ENCODE assay signal across 17 cellular contexts in genomic region chr3:71468311-71469130, GRCh38.
A peak's percentile ranks its signal among the peaks of the same experiment; 100 is the strongest.
DNase-seq lines count a peak whose midpoint lies in the region; ATAC-seq and TF ChIP-seq lines count a peak whose summit lies in the region.
"Had no signal": no experiment of that assay in that cellular context is flagged by ENCODE, and none has a peak within 500 bp of the region (broad histone marks: within the 10 kb centered on the region; RNA-seq: fewer than 3 reads in every experiment).

No MANE protein-coding gene starts in this region.

- peaks cover 34% of the 10 kb centered on the region for H3K36me3 ChIP-seq in CD4-positive, CD25-positive, alpha-beta regulatory T cell (ENCODE audit: control insufficient read depth, insufficient read depth, low read length)
- H3K36me3 ChIP-seq in HUES64 (ENCODE audit: insufficient read depth, low read length) (no peaks in the 10 kb centered on the region), body of pancreas (replicated peaks in 1 of 2; ENCODE audit: insufficient read depth in 1 of 2, low read depth in 2 of 2) (no peaks in the 10 kb centered on the region)
- H3K36me3 ChIP-seq: BLaER1, SJSA1, upper lobe of right lung had no signal

- peak overlapping the region in 1 of 4 donors; percentile 8 for H3K4me3 Mint-ChIP-seq in CD4-positive, CD25-positive, alpha-beta regulatory T cell
- H3K4me3 Mint-ChIP-seq: activated CD4-positive, alpha-beta memory T cell treated with anti-CD3 and anti-CD28 coated beads for 36 hours; memory B cell; stimulated activated effector memory CD8-positive, alpha-beta T cell treated with anti-CD3 and anti-CD28 coated beads, Interleukin-12 subunit alpha, Interleukin-12 subunit beta, amount 100 ng/mL, for 72 hours had no signal

- no peak overlapping the region for H3K4me3 ChIP-seq in CD4-positive, CD25-positive, alpha-beta regulatory T cell (ENCODE audit: low read depth, low read length)
- H3K4me3 ChIP-seq in HUES64 (ENCODE audit: low read length) (no peak overlapping the region), body of pancreas (no peak overlapping the region)
- H3K4me3 ChIP-seq: BLaER1, SJSA1, upper lobe of right lung had no signal

- peaks cover 0 to 4% of the 10 kb centered on the region in 2 experiments for H3K9me3 ChIP-seq in CD4-positive, CD25-positive, alpha-beta regulatory T cell (ENCODE audit: control insufficient read depth in 2 of 2, low read length in 2 of 2)
- H3K9me3 ChIP-seq in HUES64 (ENCODE audit: insufficient read depth, low read depth, low read length) = 0 out of 2 replicates have a peak, but pooled peaks cover under 1% of the 10 kb centered on the region
- H3K9me3 ChIP-seq in body of pancreas = no peaks in the 10 kb centered on the region
- H3K9me3 ChIP-seq: SJSA1, upper lobe of right lung had no signal

- DNase-seq in CD4-positive, CD25-positive, alpha-beta regulatory T cell = no peak
- DNase-seq in dermis blood vessel endothelial cell = peak; percentile 56
- peak; percentile 50 for DNase-seq in iPS-NIHi11 (ENCODE audit: low spot score)
- no peak for DNase-seq in stimulated activated CD4-positive, alpha-beta T cell treated with anti-CD3 and anti-CD28 coated beads, Interleukin-2, amount 100 ng/mL, for 24 hours
- DNase-seq in body of pancreas = no peak
- DNase-seq: activated CD4-positive, alpha-beta memory T cell treated with anti-CD3 and anti-CD28 coated beads for 36 hours; NCI-H1105; NCI-H2227 treated with DMSO at 0.1 percent for 48 hours; upper lobe of right lung had no signal

- 59% methylated on average over 12 of the region's 12 CpGs for WGBS in HUES64
- WGBS in body of pancreas, 2 donors = 84 to 88% methylated on average over 12 of the region's 12 CpGs

- intact Hi-C loops in body of pancreas (cut with DNase I) = no loop called here

- peaks cover 14% of the 10 kb centered on the region for H3K4me1 ChIP-seq in CD4-positive, CD25-positive, alpha-beta regulatory T cell (ENCODE audit: control insufficient read depth, insufficient read depth, low read length, poor library complexity, severe bottlenecking)
- peaks cover 34% of the 10 kb centered on the region for H3K4me1 ChIP-seq in HUES64 (ENCODE audit: insufficient read depth, low read length)
- no peaks in the 10 kb centered on the region for H3K4me1 ChIP-seq in body of pancreas
- H3K4me1 ChIP-seq: SJSA1, upper lobe of right lung had no signal

- TF ChIP-seq POLR2A in body of pancreas (IDR thresholded peaks at IDR 0.05) = no peak

- no peak overlapping the region for H3K9ac ChIP-seq in HUES64 (ENCODE audit: low read depth, low read length)
- H3K9ac ChIP-seq: BLaER1 had no signal

- no peak overlapping the region for H3K27ac ChIP-seq in CD4-positive, CD25-positive, alpha-beta regulatory T cell (ENCODE audit: insufficient read depth, low read length, poor library complexity, severe bottlenecking)
- H3K27ac ChIP-seq in HUES64 (ENCODE audit: low read depth, low read length) = peak overlapping the region; percentile 71
- H3K27ac ChIP-seq in body of pancreas = no peak overlapping the region
- H3K27ac ChIP-seq: BLaER1, SJSA1, upper lobe of right lung had no signal

- H3K4me1 Mint-ChIP-seq in CD4-positive, CD25-positive, alpha-beta regulatory T cell = peaks cover 28 to 81% (median 39%) of the 10 kb centered on the region in 4 donors

- no peaks in the 10 kb centered on the region for H3K27me3 ChIP-seq in CD4-positive, CD25-positive, alpha-beta regulatory T cell (ENCODE audit: control insufficient read depth, insufficient read depth, low read length)
- H3K27me3 ChIP-seq in HUES64 (ENCODE audit: insufficient read depth, low read length) (no peaks in the 10 kb centered on the region), body of pancreas (no peaks in the 10 kb centered on the region)
- H3K27me3 ChIP-seq: BLaER1, SJSA1, upper lobe of right lung had no signal

- peaks cover 0 to 5% (median 0%) of the 10 kb centered on the region in 7 donors for H3K9me3 Mint-ChIP-seq in CD4-positive, CD25-positive, alpha-beta regulatory T cell
- H3K9me3 Mint-ChIP-seq: stimulated activated effector memory CD8-positive, alpha-beta T cell treated with anti-CD3 and anti-CD28 coated beads, Interleukin-12 subunit alpha, Interleukin-12 subunit beta, amount 100 ng/mL, for 72 hours had no signal

- H3K27ac Mint-ChIP-seq in CD4-positive, CD25-positive, alpha-beta regulatory T cell = peak overlapping the region; percentile 10 to 92 (median 83)
- H3K27ac Mint-ChIP-seq: activated CD4-positive, alpha-beta memory T cell treated with anti-CD3 and anti-CD28 coated beads for 36 hours; memory B cell; stimulated activated effector memory CD8-positive, alpha-beta T cell treated with anti-CD3 and anti-CD28 coated beads, Interleukin-12 subunit alpha, Interleukin-12 subunit beta, amount 100 ng/mL, for 72 hours had no signal

- no peak for TF ChIP-seq CTCF in body of pancreas (IDR thresholded peaks at IDR 0.05)

- peaks cover 64% of the 10 kb centered on the region for H3K36me3 Mint-ChIP-seq in CD4-positive, CD25-positive, alpha-beta regulatory T cell
- H3K36me3 Mint-ChIP-seq: stimulated activated effector memory CD8-positive, alpha-beta T cell treated with anti-CD3 and anti-CD28 coated beads, Interleukin-12 subunit alpha, Interleukin-12 subunit beta, amount 100 ng/mL, for 72 hours had no signal

- ATAC-seq in CD4-positive, CD25-positive, alpha-beta regulatory T cell (ENCODE audit: low read depth in 2 of 2) = no peak
- no peak for ATAC-seq in HG03442 (IDR thresholded peaks at IDR 0.05; ENCODE audit: unreplicated experiment)
- no peak for ATAC-seq in body of pancreas
- no peak for ATAC-seq in GM19324 (IDR thresholded peaks at IDR 0.05; ENCODE audit: low FRiP score, unreplicated experiment)
- ATAC-seq: HCT116; stimulated activated effector memory CD8-positive, alpha-beta T cell treated with anti-CD3 and anti-CD28 coated beads, Interleukin-12 subunit alpha, Interleukin-12 subunit beta, amount 100 ng/mL, for 72 hours; upper lobe of right lung had no signal

- no peaks in the 10 kb centered on the region for H3K27me3 Mint-ChIP-seq in CD4-positive, CD25-positive, alpha-beta regulatory T cell
- H3K27me3 Mint-ChIP-seq: activated CD4-positive, alpha-beta memory T cell treated with anti-CD3 and anti-CD28 coated beads for 36 hours; memory B cell had no signal

Comparison
In these comparisons a context has a peak if more than half of its experiments do, and no peak if none do; other contexts are left out.
1. DNase-seq: peak in dermis blood vessel endothelial cell (single experiment) and iPS-NIHi11 (single experiment); none in CD4-positive, CD25-positive, alpha-beta regulatory T cell (0 of 3), stimulated activated CD4-positive, alpha-beta T cell treated with anti-CD3 and anti-CD28 coated beads, Interleukin-2, amount 100 ng/mL, for 24 hours (0 of 2) and body of pancreas (0 of 4).